ENCODE assay signal across 12 cellular contexts in the genomic region with DNA sequence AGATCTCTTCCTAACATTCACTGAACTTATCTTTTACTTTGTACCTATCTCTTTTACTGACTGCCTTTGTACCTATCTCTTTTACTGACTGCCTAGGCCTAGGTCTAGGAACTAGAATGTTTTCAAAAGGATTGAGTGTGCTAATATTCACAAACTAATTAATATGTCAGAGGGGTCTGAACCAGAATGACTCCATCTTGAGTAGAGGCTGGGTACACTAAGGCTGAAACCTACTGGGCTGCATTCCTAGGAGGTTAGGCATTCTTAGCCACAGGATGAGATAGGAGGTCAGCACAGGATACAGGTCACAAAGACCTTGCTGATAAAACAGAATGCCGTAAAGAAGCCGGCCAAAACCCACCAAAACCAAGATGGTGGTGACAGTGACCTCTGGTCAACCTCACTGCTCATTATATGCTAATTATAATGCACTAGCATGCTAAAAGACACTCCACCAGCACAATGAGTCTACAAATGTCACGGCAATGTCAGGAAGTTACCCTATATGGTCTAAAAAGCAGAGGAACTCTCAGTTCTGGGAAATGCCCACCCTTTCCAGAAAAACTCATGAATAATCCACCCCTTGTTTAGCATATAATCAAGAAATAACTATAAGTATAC. TPM values are rescaled to one million over a fixed set of nuclear protein-coding genes. Genes with fewer than 3 reads are reported as not detected.
DNase-seq lines count a peak whose midpoint lies in the region; ATAC-seq and TF ChIP-seq lines count a peak whose summit lies in the region.
"Had no signal": no experiment of that assay in that cellular context is flagged by ENCODE, and none has a peak within 500 bp of the region (broad histone marks: within the 10 kb centered on the region; RNA-seq: fewer than 3 reads in every experiment).

No MANE protein-coding gene starts in this region.

- WGBS in heart right ventricle, 2 donors, result 71 to 73% methylated on average over 3 of the region's 3 CpGs
- 72 to 83% (median 78%) methylated on average over 3 of the region's 3 CpGs for WGBS in stomach, 5 donors

- ATAC-seq in heart right ventricle (no peak), Right ventricle myocardium inferior (no peak)

- H3K9me3 ChIP-seq in heart right ventricle (no peaks in the 10 kb centered on the region), stomach (no peaks in the 10 kb centered on the region)

- TF ChIP-seq POLR2A in stomach (IDR thresholded peaks at IDR 0.05), result no peak

- H3K36me3 ChIP-seq in heart right ventricle, result no peaks in the 10 kb centered on the region
- H3K36me3 ChIP-seq in stomach, result no peaks in the 10 kb centered on the region

- H3K4me3 ChIP-seq in heart right ventricle, result no peak overlapping the region
- no peak overlapping the region for H3K4me3 ChIP-seq in fibroblast of pulmonary artery (replicated peaks; ENCODE audit: low read depth, low read length)
- H3K4me3 ChIP-seq in stomach, result no peak overlapping the region

- DNase-seq in heart right ventricle, result no peak
- no peak for DNase-seq in Right ventricle myocardium inferior (ENCODE audit: missing footprints)
- DNase-seq in RKO (ENCODE audit: low spot score), result peak; percentile 11
- peak; percentile 63 for DNase-seq in fibroblast of pulmonary artery (ENCODE audit: low read depth)
- no peak for DNase-seq in stomach
- DNase-seq in SHP77 (lab: John Stamatoyannopoulos, UW), result no peak
- DNase-seq in GM10266 (ENCODE audit: extremely low spot score), result no peak
- DNase-seq in cerebellar nuclear complex (lab: John Stamatoyannopoulos, UW), result no peak
- DNase-seq: activated CD4-positive, alpha-beta T cell treated with anti-CD3 and anti-CD28 coated beads, Interleukin-2, amount 50 U/mL, for 1 hour; SIG-M5 had no signal

- H3K4me1 ChIP-seq in heart right ventricle (peaks cover 0 to 62% (median 46%) of the 10 kb centered on the region in 9 donors), stomach (peaks cover 0 to 52% (median 29%) of the 10 kb centered on the region in 4 donors)

- H3K27ac ChIP-seq in heart right ventricle (peak overlapping the region in 6 of 10 donors; percentile 5 to 95 (median 30)), stomach (peak overlapping the region; percentile 39 to 98 (median 93))
- H3K27ac ChIP-seq: C4-2B had no signal

- H3K27me3 ChIP-seq in heart right ventricle (peaks cover 0 to 9% (median 0%) of the 10 kb centered on the region in 7 donors), stomach (no peaks in the 10 kb centered on the region)

- intact Hi-C loops in heart right ventricle (cut with DNase I), result loop anchor here in 1 of 10 donors (10.0 kb wide), 1 partner anchor 64 kb away; no protein-coding TSS in a partner anchor
- intact Hi-C loops in Right ventricle myocardium inferior (cut with DNase I), result no loop called here
- intact Hi-C loops in stomach (cut with DNase I; ENCODE audit: low total_unique reads), result loop anchor here (10.0 kb wide), 1 partner anchor 54 kb away; no protein-coding TSS in a partner anchor

- TF ChIP-seq EP300 in stomach (IDR thresholded peaks at IDR 0.05), result no peak

- TF ChIP-seq CTCF in heart right ventricle (IDR thresholded peaks at IDR 0.05), result no peak
- TF ChIP-seq CTCF in fibroblast of pulmonary artery (IDR thresholded peaks at IDR 0.05; ENCODE audit: low read length, missing control alignments), result no peak
- no peak for TF ChIP-seq CTCF in stomach (IDR thresholded peaks at IDR 0.05)
- TF ChIP-seq CTCF in GM10266 (IDR thresholded peaks at IDR 0.05; ENCODE audit: control insufficient read depth, insufficient read depth, low read depth, missing control alignments), result no peak

RNA-seq across cellular contexts. Expression of gene RHOBTB3, which starts 2.5 kb away (rescaled TPM):
- total RNA-seq in heart right ventricle (100 to 1,000 TPM in 2 of 10 donors, 10 to 100 TPM in 8; 73.1 to 124 (median 94.4) TPM), Right ventricle myocardium inferior (76.5 TPM), stomach (100 to 1,000 TPM in 4 of 5 donors, 10 to 100 TPM in 1; 66.7 to 730 (median 151) TPM)
- polyA plus RNA-seq in heart right ventricle (10 to 100 TPM; 15.0 to 30.4 TPM), stomach (10 to 100 TPM; 13.7 to 28.4 (median 26.5) TPM)

RNA-seq across cellular contexts. Expression of gene SPATA9, which starts 45.8 kb away (rescaled TPM):
- total RNA-seq in heart right ventricle (not detected), Right ventricle myocardium inferior (not detected), stomach (under 1 TPM in 1 of 5 donors, not detected in 4; 0.55 TPM)
- polyA plus RNA-seq in heart right ventricle (under 1 TPM; 0.13 to 0.59 TPM), stomach (under 1 TPM in 1 of 3 donors, not detected in 2; 0.35 TPM)
- total RNA-seq: lung microvascular endothelial cell had no signal

Comparison
In these comparisons a context has a peak if more than half of its experiments do, and no peak if none do; other contexts are left out.
1. DNase-seq: peak in RKO (single experiment) and fibroblast of pulmonary artery (single experiment); none in heart right ventricle (0 of 2), Right ventricle myocardium inferior (single experiment), stomach (single experiment), SHP77 (0 of 2), GM10266 (single experiment) and cerebellar nuclear complex (0 of 2).